In the genomic region with DNA sequence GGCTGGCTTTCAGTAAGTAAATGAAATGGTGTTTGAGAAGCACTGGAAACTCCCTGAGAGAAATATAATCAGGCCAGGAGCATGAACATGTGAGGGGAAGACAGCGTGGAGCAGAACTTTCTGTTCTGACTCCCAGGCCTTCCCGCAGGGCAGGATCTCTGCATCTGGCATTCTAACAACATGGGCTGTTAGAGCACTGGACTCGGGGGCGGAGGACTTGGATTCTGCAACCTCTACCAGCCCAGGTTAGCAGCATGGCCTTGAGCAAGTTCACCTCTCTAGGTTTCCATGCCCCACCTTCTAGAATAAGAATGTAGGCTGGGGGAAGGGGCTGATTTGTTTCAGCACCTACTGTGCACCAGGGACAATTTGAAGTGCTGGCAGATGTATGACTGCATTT, we compare ENCODE assay signal across 27 cellular contexts. TPM values are rescaled to one million over a fixed set of nuclear protein-coding genes. Genes with fewer than 3 reads are reported as not detected.
A peak's percentile ranks its signal among the peaks of the same experiment; 100 is the strongest.
DNase-seq lines count a peak whose midpoint lies in the region; ATAC-seq, FAIRE-seq and TF ChIP-seq lines count a peak whose summit lies in the region.
"Had no signal": no experiment of that assay in that cellular context is flagged by ENCODE, and none has a peak within 500 bp of the region (broad histone marks: within the 10 kb centered on the region; RNA-seq: fewer than 3 reads in every experiment).

No MANE protein-coding gene starts in this region.

- no peak overlapping the region for H3K4me2 ChIP-seq in neuronal stem cell (ENCODE audit: insufficient read depth, low read length, poor library complexity, severe bottlenecking)
- H3K4me2 ChIP-seq: A549; BLaER1 treated with 17β-estradiol and CSF1 and Interleukin-3, amounts not matched to agents 10 nM and 100 nM had no signal

- no peak overlapping the region for H2AK5ac ChIP-seq in neuronal stem cell (ENCODE audit: low read depth, low read length)

- H2BK15ac ChIP-seq in neuronal stem cell (ENCODE audit: low read length), result no peak overlapping the region

- peak; percentile 28 for FAIRE-seq in bronchial epithelial cell (lab: Jason Lieb, UNC)
- FAIRE-seq: A549, D721Med, GM12878, GM12892, GM18507 had no signal

- no peaks in the 10 kb centered on the region for H3K9me3 ChIP-seq in Panc1 (ENCODE audit: control insufficient read depth, insufficient read depth, low read depth, low read length)
- no peaks in the 10 kb centered on the region for H3K9me3 ChIP-seq in neuronal stem cell (replicated peaks in 1 of 2; ENCODE audit: control insufficient read depth in 2 of 2, insufficient read depth in 1 of 2, low read depth in 1 of 2, low read length in 2 of 2)
- H3K9me3 ChIP-seq: A549; BLaER1 treated with 17β-estradiol and CSF1 and Interleukin-3, amounts not matched to agents 10 nM and 100 nM; Caco-2 had no signal

- ATAC-seq in Panc1, result no peak
- ATAC-seq in HG03097 (IDR thresholded peaks at IDR 0.05; ENCODE audit: low FRiP score, unreplicated experiment), result no peak
- ATAC-seq: A549; CD8-positive, alpha-beta T cell; GM12878 had no signal

- H3K36me3 ChIP-seq in Panc1 (ENCODE audit: control insufficient read depth, insufficient read depth, low read length) (no peaks in the 10 kb centered on the region), bronchial epithelial cell (ENCODE audit: control insufficient read depth, insufficient read depth, low read length) (no peaks in the 10 kb centered on the region), neuronal stem cell (replicated peaks in 1 of 2; ENCODE audit: control insufficient read depth in 2 of 2, insufficient read depth in 2 of 2, low read length in 2 of 2) (no peaks in the 10 kb centered on the region)
- H3K36me3 ChIP-seq: BLaER1 treated with 17β-estradiol and CSF1 and Interleukin-3, amounts not matched to agents 10 nM and 100 nM had no signal

- WGBS in neuronal stem cell (ENCODE audit: extremely low coverage in 2 of 2, insufficient read length in 2 of 2, insufficient replicate concordance in 1 of 2), 2 donors, result no CpG with 5 or more reads among the region's 4 CpGs

- H3K27ac ChIP-seq in Panc1 (ENCODE audit: low read length) (peak overlapping the region; percentile 18; the same call in 1 of the 2 replicates), neuronal stem cell (replicated peaks; ENCODE audit: low read length) (no peak overlapping the region)
- H3K27ac ChIP-seq: 22Rv1; A549; BLaER1 treated with 17β-estradiol and CSF1 and Interleukin-3, amounts not matched to agents 10 nM and 100 nM; C4-2B had no signal

- no peak overlapping the region for H2BK12ac ChIP-seq in neuronal stem cell (ENCODE audit: low read length)

- in situ Hi-C loops in Panc1 (cut with HindIII; ENCODE audit: low pct_unique_long_range_greater_than_20kb, low sequenced_read_pairs), result no loop called here

- H3K18ac ChIP-seq in neuronal stem cell (ENCODE audit: low read length), result no peak overlapping the region

- H4K91ac ChIP-seq in neuronal stem cell (ENCODE audit: low read depth, low read length, poor library complexity), result no peak overlapping the region

- POLR2A ChIA-PET in Panc1 (lab: Charles Lee), result interaction anchor here (0.6 kb wide), 1 partner anchor 402 kb away, joined by 3 read pairs; no protein-coding TSS in a partner anchor

- no peak overlapping the region for H2BK120ac ChIP-seq in neuronal stem cell (ENCODE audit: low read depth, low read length)

- no peaks in the 10 kb centered on the region for H3K27me3 ChIP-seq in Panc1 (ENCODE audit: control insufficient read depth, insufficient read depth, low read length)
- H3K27me3 ChIP-seq in bronchial epithelial cell (ENCODE audit: control insufficient read depth, insufficient read depth, low read length), result peaks cover 2% of the 10 kb centered on the region
- peaks cover 0 to 4% (median 0%) of the 10 kb centered on the region in 3 experiments for H3K27me3 ChIP-seq in neuronal stem cell (ENCODE audit: control insufficient read depth in 3 of 3, insufficient read depth in 3 of 3, low read depth in 1 of 3, low read length in 3 of 3)
- H3K27me3 ChIP-seq: BLaER1 treated with 17β-estradiol and CSF1 and Interleukin-3, amounts not matched to agents 10 nM and 100 nM had no signal

- H3K23ac ChIP-seq in neuronal stem cell (ENCODE audit: low read depth, low read length, poor library complexity), result no peak overlapping the region

- peaks cover 7% of the 10 kb centered on the region for H3K4me1 Mint-ChIP-seq in osteocyte (ENCODE audit: unreplicated experiment)

- CTCF ChIA-PET in Panc1 (lab: Charles Lee), result no interaction called here

- H3K4me3 ChIP-seq in Panc1 (ENCODE audit: low read depth in 2 of 2, low read length in 2 of 2) (no peak overlapping the region), bronchial epithelial cell (ENCODE audit: low read depth, low read length) (no peak overlapping the region), neuronal stem cell (ENCODE audit: low read length in 2 of 2) (no peak overlapping the region)
- H3K4me3 ChIP-seq: A549; BLaER1 treated with 17β-estradiol and CSF1 and Interleukin-3, amounts not matched to agents 10 nM and 100 nM; GM12878 had no signal

- no peak overlapping the region for H4K8ac ChIP-seq in neuronal stem cell (ENCODE audit: low read depth, low read length)

- no peaks in the 10 kb centered on the region for H3K36me3 Mint-ChIP-seq in osteocyte (ENCODE audit: unreplicated experiment)
- H3K36me3 Mint-ChIP-seq: CD8-positive, alpha-beta T cell had no signal

- intact Hi-C loops in Panc1 (cut with micrococcal nuclease; ENCODE audit: unreplicated experiment), result no loop called here

- no peak overlapping the region for H2AFZ ChIP-seq in neuronal stem cell (ENCODE audit: low read length)

- no peak overlapping the region for H3K14ac ChIP-seq in neuronal stem cell (ENCODE audit: low read length)

- H3K9ac ChIP-seq in neuronal stem cell (ENCODE audit: low read depth, low read length, poor library complexity), result no peak overlapping the region
- H3K9ac ChIP-seq: BLaER1 treated with 17β-estradiol and CSF1 and Interleukin-3, amounts not matched to agents 10 nM and 100 nM had no signal

- H2BK5ac ChIP-seq in neuronal stem cell (ENCODE audit: low read length), result no peak overlapping the region

- DNase-seq in ELF-1 (ENCODE audit: low read depth, low spot score), result peak; percentile 17
- DNase-seq in Panc1 (ENCODE audit: low read depth, low spot score), result no peak
- no peak for DNase-seq in bronchial epithelial cell (ENCODE audit: low read depth)
- peak; percentile 54 for DNase-seq in islet precursor cell
- no peak for DNase-seq in neuronal stem cell (ENCODE audit: low spot score)
- no peak for DNase-seq in GM19238 (ENCODE audit: insufficient read length, low spot score)
- no peak for DNase-seq in osteocyte (ENCODE audit: extremely low spot score, unreplicated experiment)
- DNase-seq: AML-193; Caco-2; Calu3; CD4-positive, alpha-beta T cell; CD8-positive, alpha-beta T cell; DMS79 treated with DMSO at 0.1 percent for 48 hours; GDM1 had no signal

- no peaks in the 10 kb centered on the region for H3K9me3 Mint-ChIP-seq in osteocyte (ENCODE audit: unreplicated experiment)
- H3K9me3 Mint-ChIP-seq: CD4-positive, alpha-beta T cell; CD8-positive, alpha-beta T cell had no signal

- no peak overlapping the region for H3K4me3 Mint-ChIP-seq in osteocyte (ENCODE audit: unreplicated experiment)
- H3K4me3 Mint-ChIP-seq: B cell; CD4-positive, alpha-beta T cell; CD8-positive, alpha-beta T cell had no signal

- no peaks in the 10 kb centered on the region for H3K79me1 ChIP-seq in neuronal stem cell (ENCODE audit: low read depth, low read length)

- no peak overlapping the region for H3K27ac Mint-ChIP-seq in osteocyte (ENCODE audit: unreplicated experiment)
- H3K27ac Mint-ChIP-seq: B cell; CD4-positive, alpha-beta T cell; CD8-positive, alpha-beta T cell had no signal

- BruUV-seq in Panc1 (replicated peaks; lab: Mats Ljungman, UMichigan), result no TSS peak

- H3K4ac ChIP-seq in neuronal stem cell (ENCODE audit: low read length), result no peak overlapping the region

- 0 out of 2 replicates have a peak, but pooled peaks cover 9% of the 10 kb centered on the region for H3K4me1 ChIP-seq in Panc1 (ENCODE audit: control insufficient read depth, insufficient read depth, low read length)
- H3K4me1 ChIP-seq in neuronal stem cell (ENCODE audit: control insufficient read depth in 2 of 2, insufficient read depth in 1 of 2, low read depth in 1 of 2, low read length in 2 of 2), result peaks cover 0 to 1% of the 10 kb centered on the region in 2 donors
- H3K4me1 ChIP-seq: A549, Caco-2 had no signal

- no peak for TF ChIP-seq CTCF in Panc1 (IDR thresholded peaks at IDR 0.05)
- TF ChIP-seq CTCF in bronchial epithelial cell (IDR thresholded peaks at IDR 0.05; ENCODE audit: insufficient read depth, low read length, severe bottlenecking), result no peak
- no peak for TF ChIP-seq CTCF in osteocyte (IDR thresholded peaks at IDR 0.05)

- H3K27me3 Mint-ChIP-seq in osteocyte (ENCODE audit: unreplicated experiment), result peaks cover 3% of the 10 kb centered on the region
- H3K27me3 Mint-ChIP-seq: B cell; CD4-positive, alpha-beta T cell had no signal

RNA-seq across cellular contexts. Expression of a gene that starts 12.5 kb away (rescaled TPM):
- total RNA-seq in Panc1 (2021; ENCODE audit: unreplicated experiment), result 0.67 TPM
- 0.46 TPM for polyA plus RNA-seq in Panc1 (2012; ENCODE audit: insufficient read length)
- not detected in 2 replicates for total RNA-seq in bronchial epithelial cell
- polyA plus RNA-seq in neuronal stem cell (2013, experiment 1 of 2), result 0.13 TPM
- 0.24 TPM for polyA plus RNA-seq in neuronal stem cell (2013, experiment 2 of 2)
- not detected in 2 replicates for total RNA-seq in osteocyte
- total RNA-seq: A172; Caco-2; Calu3; CD4-positive, alpha-beta T cell; CD8-positive, alpha-beta T cell; G401 had no signal
- polyA plus RNA-seq: BJ had no signal

Comparison
In these comparisons a context has a peak if more than half of its experiments do, and no peak if none do; other contexts are left out.
1. DNase-seq: peak in ELF-1 (single experiment) and islet precursor cell (single experiment); none in Panc1 (single experiment), bronchial epithelial cell (single experiment), neuronal stem cell (single experiment), GM19238 (single experiment) and osteocyte (single experiment).